Comparison of ENCODE assay signal across 2 cellular contexts in genomic region chr5:172846249-172846648, GRCh38.
TF ChIP-seq lines count a peak whose summit lies in the region.

No MANE protein-coding gene starts in this region.

TF ChIP-seq in liver, 16 proteins besides CTCF, POLR2A, EP300 and RAD21:
- TF ChIP-seq NR2F2 (IDR thresholded peaks at IDR 0.05) = no peak
- TF ChIP-seq REST (IDR thresholded peaks at IDR 0.05) = no peak
- no peak for TF ChIP-seq FOXA2 (IDR thresholded peaks at IDR 0.05)

TF ChIP-seq in HepG2, 621 proteins besides CTCF, POLR2A, EP300 and RAD21:
- TF ChIP-seq ZNF672 (CRISPR knock-in tag; IDR thresholded peaks at IDR 0.05) (no peak), ZNF326 (CRISPR knock-in tag; IDR thresholded peaks at IDR 0.05; ENCODE audit: borderline replicate concordance) (no peak), ZNF704 (CRISPR knock-in tag; IDR thresholded peaks at IDR 0.05; ENCODE audit: borderline replicate concordance) (no peak), ZNF337 (CRISPR knock-in tag; IDR thresholded peaks at IDR 0.05; ENCODE audit: borderline replicate concordance, low read depth) (no peak), PHB2 (IDR thresholded peaks at IDR 0.05; ENCODE audit: partially characterized antibody) (no peak), MAX (IDR thresholded peaks at IDR 0.05) (no peak), SOX13 (IDR thresholded peaks at IDR 0.05) (no peak), SOX13 (CRISPR knock-in tag; conservative IDR thresholded peaks at IDR 0.05 in 1 of 2, IDR thresholded peaks at IDR 0.05 in 1 of 2) (no peak), ZNF775 (CRISPR knock-in tag; IDR thresholded peaks at IDR 0.05; ENCODE audit: borderline replicate concordance) (no peak), ZNF547 (CRISPR knock-in tag; IDR thresholded peaks at IDR 0.05) (no peak), NFAT5 (CRISPR knock-in tag; IDR thresholded peaks at IDR 0.05) (no peak), CAMTA2 (CRISPR knock-in tag; IDR thresholded peaks at IDR 0.05; ENCODE audit: borderline replicate concordance) (no peak), IRX3 (CRISPR knock-in tag; IDR thresholded peaks at IDR 0.05; ENCODE audit: borderline replicate concordance, low read depth) (no peak), ARNT (IDR thresholded peaks at IDR 0.05) (no peak), ARNT2 (CRISPR knock-in tag; IDR thresholded peaks at IDR 0.05; ENCODE audit: low read depth) (no peak), SIN3A (IDR thresholded peaks at IDR 0.05; ENCODE audit: borderline replicate concordance, low read depth, low read length) (no peak), CSRNP2 (CRISPR knock-in tag; conservative IDR thresholded peaks at IDR 0.05; ENCODE audit: low read depth) (no peak), ZBTB38 (CRISPR knock-in tag; IDR thresholded peaks at IDR 0.05) (no peak), ZNF275 (CRISPR knock-in tag; IDR thresholded peaks at IDR 0.05; ENCODE audit: borderline replicate concordance) (no peak), ZNF720 (CRISPR knock-in tag; IDR thresholded peaks at IDR 0.05) (no peak), POLR2AphosphoS2 (IDR thresholded peaks at IDR 0.05; ENCODE audit: low read depth, low read length) (no peak)
